In genomic region chr10:105743343-105744056, GRCh38 we compare ENCODE assay signal across 15 cellular contexts.
DNase-seq lines count a peak whose midpoint lies in the region; ATAC-seq lines count a peak whose summit lies in the region.
"Had no signal": no experiment of that assay in that cellular context is flagged by ENCODE, and none has a peak within 500 bp of the region (broad histone marks: within the 10 kb centered on the region; RNA-seq: fewer than 3 reads in every experiment).

No MANE protein-coding gene starts in this region.

- no peak for ATAC-seq in HG03469 (IDR thresholded peaks at IDR 0.05; ENCODE audit: unreplicated experiment)

- DNase-seq in NCI-H69 (lab: John Stamatoyannopoulos, UW) (peak; percentile 44), globus pallidus (ENCODE audit: low spot score) (peak; percentile 29), inferior parietal cortex (ENCODE audit: extremely low spot score) (peak; percentile 17), superior temporal gyrus (ENCODE audit: extremely low spot score) (peak; percentile 42), 8988T (no peak)
- DNase-seq in activated CD4-positive, alpha-beta T cell treated with anti-CD3 and anti-CD28 coated beads for 4 hours = no peak
- DNase-seq: Calu3; CD4-positive, CD25-positive, alpha-beta regulatory T cell; DMS79; HCEC 1CT; NCI-H187; NCI-H345; OCI-M1; SJCRH30 had no signal

Comparison
In these comparisons a context has a peak if more than half of its experiments do, and no peak if none do; other contexts are left out.
1. DNase-seq: peak in NCI-H69 (single experiment), globus pallidus (single experiment), inferior parietal cortex (single experiment) and superior temporal gyrus (single experiment); none in activated CD4-positive, alpha-beta T cell treated with anti-CD3 and anti-CD28 coated beads for 4 hours (0 of 2) and 8988T (single experiment).